8 cellular contexts compared by ENCODE assay signal in genomic region chr7:149194799-149195179, GRCh38. TPM values are rescaled to one million over a fixed set of nuclear protein-coding genes. Genes with fewer than 3 reads are reported as not detected.
DNase-seq lines count a peak whose midpoint lies in the region; ATAC-seq lines count a peak whose summit lies in the region.

No MANE protein-coding gene starts in this region.

- H3K9me3 ChIP-seq in iPS-15b (ENCODE audit: control insufficient read depth, insufficient read depth, low read length) (no peaks in the 10 kb centered on the region), stomach smooth muscle (ENCODE audit: control insufficient read depth in 2 of 2, low read length in 2 of 2) (no peaks in the 10 kb centered on the region)

- no peaks in the 10 kb centered on the region for H3K27me3 Mint-ChIP-seq in activated CD8-positive, alpha-beta T cell treated with anti-CD3 and anti-CD28 coated beads, Interleukin-2, amount 10 ng/mL, durations not matched to agents 7 days and 5 days (ENCODE audit: low read depth)

- POLR2A ChIA-PET in activated CD8-positive, alpha-beta T cell treated with anti-CD3 and anti-CD28 coated beads, Interleukin-2, amount 10 ng/mL, durations not matched to agents 7 days and 5 days (lab: Charles Lee), result interaction anchor here (0.8 to 2.5 kb wide), 5 partner anchors 9 to 69 kb away, joined by 3 to 16 read pairs (median 6); partner anchors contain the start of genes ZNF398 and ZNF425

- DNase-seq in NCI-H748 (lab: John Stamatoyannopoulos, UW; ENCODE audit: unreplicated experiment) (peak; percentile 26), NCI-H748 treated with DMSO at 0.1 percent for 48 hours (lab: John Stamatoyannopoulos, UW) (no peak), AG08395 (ENCODE audit: low spot score) (no peak), NCI-H1694 treated with DMSO at 0.1 percent for 48 hours (lab: John Stamatoyannopoulos, UW) (no peak)
- DNase-seq in activated CD8-positive, alpha-beta T cell treated with anti-CD3 and anti-CD28 coated beads, Interleukin-2, amount 10 ng/mL, durations not matched to agents 7 days and 5 days, result no peak

- H3K27me3 ChIP-seq in iPS-15b (ENCODE audit: control insufficient read depth, insufficient read depth, low read length) (no peaks in the 10 kb centered on the region), stomach smooth muscle (ENCODE audit: control insufficient read depth in 1 of 2, insufficient read depth in 2 of 2, low read length in 2 of 2) (no peaks in the 10 kb centered on the region)

- CTCF ChIA-PET in activated CD8-positive, alpha-beta T cell treated with anti-CD3 and anti-CD28 coated beads, Interleukin-2, amount 10 ng/mL, durations not matched to agents 7 days and 5 days (lab: Charles Lee), result interaction anchor here (0.6 to 2.5 kb wide), 16 partner anchors 8 to 431 kb away, joined by 3 to 22 read pairs (median 4); partner anchors contain the start of genes ZNF398 and ZNF783

- no peaks in the 10 kb centered on the region for H3K9me3 Mint-ChIP-seq in activated CD8-positive, alpha-beta T cell treated with anti-CD3 and anti-CD28 coated beads, Interleukin-2, amount 10 ng/mL, durations not matched to agents 7 days and 5 days (ENCODE audit: insufficient read depth)

- no peak for ATAC-seq in activated CD8-positive, alpha-beta T cell treated with anti-CD3 and anti-CD28 coated beads, Interleukin-2, amount 10 ng/mL, durations not matched to agents 7 days and 5 days
- ATAC-seq in GM19467 (IDR thresholded peaks at IDR 0.05; ENCODE audit: unreplicated experiment), result no peak

- H3K9ac ChIP-seq in iPS-15b (ENCODE audit: low read depth, low read length) (no peak overlapping the region), stomach smooth muscle (ENCODE audit: low read length in 2 of 2) (peak overlapping the region; percentile 75 to 79)

- H3K36me3 ChIP-seq in iPS-15b (ENCODE audit: control insufficient read depth, insufficient read depth, low read length) (peaks cover 16% of the 10 kb centered on the region), stomach smooth muscle (ENCODE audit: control insufficient read depth in 2 of 2, insufficient read depth in 2 of 2, low read length in 2 of 2) (peaks cover 13 to 14% of the 10 kb centered on the region in 2 donors)

- peak overlapping the region; percentile 87 for H3K4me3 ChIP-seq in iPS-15b (ENCODE audit: low read depth, low read length)
- peak overlapping the region; percentile 73 to 87 for H3K4me3 ChIP-seq in stomach smooth muscle (ENCODE audit: low read length in 2 of 2)

- H3K4me1 ChIP-seq in iPS-15b (ENCODE audit: control insufficient read depth, insufficient read depth, low read length), result no peaks in the 10 kb centered on the region
- peaks cover 15% of the 10 kb centered on the region for H3K4me1 ChIP-seq in stomach smooth muscle (ENCODE audit: control insufficient read depth, insufficient read depth, low read length)

- peaks cover 25% of the 10 kb centered on the region for H3K36me3 Mint-ChIP-seq in activated CD8-positive, alpha-beta T cell treated with anti-CD3 and anti-CD28 coated beads, Interleukin-2, amount 10 ng/mL, durations not matched to agents 7 days and 5 days (ENCODE audit: low read depth)

- peak overlapping the region; percentile 76 for H3K27ac ChIP-seq in stomach smooth muscle (ENCODE audit: low read length)

- peak overlapping the region; percentile 83 for H3K4me3 Mint-ChIP-seq in activated CD8-positive, alpha-beta T cell treated with anti-CD3 and anti-CD28 coated beads, Interleukin-2, amount 10 ng/mL, durations not matched to agents 7 days and 5 days

- H3K27ac Mint-ChIP-seq in activated CD8-positive, alpha-beta T cell treated with anti-CD3 and anti-CD28 coated beads, Interleukin-2, amount 10 ng/mL, durations not matched to agents 7 days and 5 days, result peak overlapping the region; percentile 78

- H3K4me1 Mint-ChIP-seq in activated CD8-positive, alpha-beta T cell treated with anti-CD3 and anti-CD28 coated beads, Interleukin-2, amount 10 ng/mL, durations not matched to agents 7 days and 5 days (ENCODE audit: low read depth), result peaks cover 50% of the 10 kb centered on the region

RNA-seq across cellular contexts. Expression of gene ZNF282, which starts 0.6 kb away (rescaled TPM):
- 10 to 100 TPM; 28.4 to 30.6 TPM for total RNA-seq in activated CD8-positive, alpha-beta T cell treated with anti-CD3 and anti-CD28 coated beads, Interleukin-2, amount 10 ng/mL, durations not matched to agents 7 days and 5 days

RNA-seq across cellular contexts. Expression of gene ZNF212, which starts 44.7 kb away (rescaled TPM):
- total RNA-seq in activated CD8-positive, alpha-beta T cell treated with anti-CD3 and anti-CD28 coated beads, Interleukin-2, amount 10 ng/mL, durations not matched to agents 7 days and 5 days, result 10 to 100 TPM; 10.8 to 12.9 TPM

RNA-seq across cellular contexts. Expression of gene ZNF398, which starts 47.5 kb away (rescaled TPM):
- total RNA-seq in activated CD8-positive, alpha-beta T cell treated with anti-CD3 and anti-CD28 coated beads, Interleukin-2, amount 10 ng/mL, durations not matched to agents 7 days and 5 days, result 10 to 100 TPM; 11.8 to 13.3 TPM
